In genomic region chr18:23992119-23992940, GRCh38 we compare ENCODE assay signal across 8 cellular contexts. TPM values are rescaled to one million over a fixed set of nuclear protein-coding genes. Genes with fewer than 3 reads are reported as not detected.
A peak's percentile ranks its signal among the peaks of the same experiment; 100 is the strongest.
DNase-seq lines count a peak whose midpoint lies in the region; ATAC-seq and TF ChIP-seq lines count a peak whose summit lies in the region.

No MANE protein-coding gene starts in this region.

- intact Hi-C loops in CD14-positive monocyte (cut with micrococcal nuclease): no loop called here

- no peak for TF ChIP-seq CTCF in CD14-positive monocyte (IDR thresholded peaks at IDR 0.05)

- no peak overlapping the region for H3K27ac Mint-ChIP-seq in CD14-positive monocyte

- H3K27me3 Mint-ChIP-seq in CD14-positive monocyte (ENCODE audit: low read depth in 3 of 3): peaks cover 0 to 4% (median 0%) of the 10 kb centered on the region in 3 donors

- no peaks in the 10 kb centered on the region for H3K4me1 Mint-ChIP-seq in CD14-positive monocyte

- ATAC-seq in GM18519 (IDR thresholded peaks at IDR 0.05; ENCODE audit: low FRiP score, unreplicated experiment) (no peak), GM19035 (IDR thresholded peaks at IDR 0.05; ENCODE audit: unreplicated experiment) (no peak)

- no peak overlapping the region for H3K4me3 Mint-ChIP-seq in CD14-positive monocyte

- H3K9me3 Mint-ChIP-seq in CD14-positive monocyte: peaks cover 0 to 2% (median 0%) of the 10 kb centered on the region in 7 donors

- DNase-seq in DMS79 (lab: John Stamatoyannopoulos, UW): peak; percentile 36
- peak; percentile 82 for DNase-seq in NCI-H748 (lab: John Stamatoyannopoulos, UW; ENCODE audit: unreplicated experiment)
- peak; percentile 38 for DNase-seq in amniotic epithelial cell (ENCODE audit: low read depth)
- DNase-seq in midbrain (lab: John Stamatoyannopoulos, UW): peak; percentile 48
- DNase-seq in CD14-positive monocyte (ENCODE audit: low spot score): no peak
- no peak for DNase-seq in HK-2 (ENCODE audit: unreplicated experiment)

- H3K36me3 Mint-ChIP-seq in CD14-positive monocyte: peaks cover 0 to 3% of the 10 kb centered on the region in 2 donors

RNA-seq across cellular contexts. Expression of gene TTC39C, which starts 22.2 kb away (rescaled TPM):
- 1 to 10 TPM; 4.3 to 8.3 TPM for polyA plus RNA-seq in CD14-positive monocyte

Comparison
In these comparisons a context has a peak if more than half of its experiments do, and no peak if none do; other contexts are left out.
1. DNase-seq: peak in DMS79 (single experiment), NCI-H748 (single experiment), amniotic epithelial cell (single experiment) and midbrain (single experiment); none in CD14-positive monocyte (single experiment) and HK-2 (single experiment).